ENCODE assay signal across 8 cellular contexts in genomic region chr6:132279592-132280139, GRCh38.
DNase-seq lines count a peak whose midpoint lies in the region; ATAC-seq, FAIRE-seq and TF ChIP-seq lines count a peak whose summit lies in the region.

No MANE protein-coding gene starts in this region.

- H3K4me1 ChIP-seq in SJSA1 (replicated peaks) (no peaks in the 10 kb centered on the region), suprapubic skin (no peaks in the 10 kb centered on the region)

- TF ChIP-seq CTCF in LNCaP clone FGC (IDR thresholded peaks at IDR 0.05; ENCODE audit: control insufficient read depth, extremely low read depth, insufficient read depth) (peak; percentile 80), omental fat pad (IDR thresholded peaks at IDR 0.05) (peak in 1 of 3 donors; percentile 97), suprapubic skin (IDR thresholded peaks at IDR 0.05) (peak; percentile 74 to 77)

- peaks cover 11% of the 10 kb centered on the region for H3K27me3 Mint-ChIP-seq in activated naive CD4-positive, alpha-beta T cell treated with anti-CD3 and anti-CD28 coated beads, Interleukin-2, amount 10 ng/mL, durations not matched to agents 7 days and 5 days

- ATAC-seq in omental fat pad (ENCODE audit: low FRiP score): peak; percentile 84

- H3K9me3 ChIP-seq in SJSA1 (replicated peaks) (no peaks in the 10 kb centered on the region), suprapubic skin (no peaks in the 10 kb centered on the region)

- no peak for FAIRE-seq in H54 (lab: Jason Lieb, UNC)

- DNase-seq in GDM1 (lab: John Stamatoyannopoulos, UW) (peak; percentile 57), H54 (ENCODE audit: insufficient read length, low spot score) (peak; percentile 5), LNCaP clone FGC (ENCODE audit: low read depth) (peak; percentile 37), SJSA1 (ENCODE audit: low read depth in 1 of 2, low spot score in 2 of 2) (peak; percentile 65 to 86), glomerular endothelial cell (ENCODE audit: extremely low read depth, low read depth, low spot score) (peak; percentile 75), omental fat pad (ENCODE audit: low spot score) (peak; percentile 25), suprapubic skin (ENCODE audit: low spot score in 2 of 2) (peak; percentile 66 to 87)
- DNase-seq in activated naive CD4-positive, alpha-beta T cell treated with anti-CD3 and anti-CD28 coated beads, Interleukin-2, amount 10 ng/mL, durations not matched to agents 7 days and 5 days: peak; percentile 79

- H3K27me3 ChIP-seq in SJSA1 (replicated peaks) (no peaks in the 10 kb centered on the region), suprapubic skin (peaks cover 8% of the 10 kb centered on the region)

- H3K36me3 Mint-ChIP-seq in activated naive CD4-positive, alpha-beta T cell treated with anti-CD3 and anti-CD28 coated beads, Interleukin-2, amount 10 ng/mL, durations not matched to agents 7 days and 5 days: no peaks in the 10 kb centered on the region

- H3K36me3 ChIP-seq in SJSA1 (no peaks in the 10 kb centered on the region), suprapubic skin (no peaks in the 10 kb centered on the region)

- H3K27ac Mint-ChIP-seq in activated naive CD4-positive, alpha-beta T cell treated with anti-CD3 and anti-CD28 coated beads, Interleukin-2, amount 10 ng/mL, durations not matched to agents 7 days and 5 days: no peak overlapping the region

- peak overlapping the region; percentile 37 for H3K4me3 ChIP-seq in LNCaP clone FGC (ENCODE audit: low read depth, low read length)
- peak overlapping the region; percentile 36 for H3K4me3 ChIP-seq in SJSA1
- H3K4me3 ChIP-seq in suprapubic skin: peak overlapping the region; percentile 43

- peak overlapping the region; percentile 70 for H3K4me3 Mint-ChIP-seq in activated naive CD4-positive, alpha-beta T cell treated with anti-CD3 and anti-CD28 coated beads, Interleukin-2, amount 10 ng/mL, durations not matched to agents 7 days and 5 days

- no peak for TF ChIP-seq EP300 in suprapubic skin (IDR thresholded peaks at IDR 0.05)

- H3K27ac ChIP-seq in SJSA1: no peak overlapping the region
- H3K27ac ChIP-seq in suprapubic skin: no peak overlapping the region

- CTCF ChIA-PET in activated naive CD4-positive, alpha-beta T cell treated with anti-CD3 and anti-CD28 coated beads, Interleukin-2, amount 10 ng/mL, durations not matched to agents 7 days and 5 days (lab: Charles Lee): interaction anchor here (0.7 to 6.6 kb wide), 54 partner anchors 9 to 692 kb away, joined by 3 to 117 read pairs (median 4); partner anchors contain the start of gene STX7

- WGBS in suprapubic skin: 1% methylated on average over 12 of the region's 12 CpGs

- no peaks in the 10 kb centered on the region for H3K4me1 Mint-ChIP-seq in activated naive CD4-positive, alpha-beta T cell treated with anti-CD3 and anti-CD28 coated beads, Interleukin-2, amount 10 ng/mL, durations not matched to agents 7 days and 5 days

- TF ChIP-seq POLR2A in H54 (IDR thresholded peaks at IDR 0.05; ENCODE audit: low read depth, low read length): no peak
- no peak for TF ChIP-seq POLR2A in suprapubic skin (IDR thresholded peaks at IDR 0.05)

- H3K9me3 Mint-ChIP-seq in activated naive CD4-positive, alpha-beta T cell treated with anti-CD3 and anti-CD28 coated beads, Interleukin-2, amount 10 ng/mL, durations not matched to agents 7 days and 5 days: no peaks in the 10 kb centered on the region

Comparison
In these comparisons a context has a peak if more than half of its experiments do, and no peak if none do; other contexts are left out.
1. DNase-seq: peak in every context shown above with its lines; median percentile 79 in activated naive CD4-positive, alpha-beta T cell treated with anti-CD3 and anti-CD28 coated beads, Interleukin-2, amount 10 ng/mL, durations not matched to agents 7 days and 5 days; 76 in suprapubic skin; 76 in SJSA1; 75 in glomerular endothelial cell; 57 in GDM1; 37 in LNCaP clone FGC; 25 in omental fat pad; 5 in H54.